Comparison of ENCODE assay signal across 7 cellular contexts in the genomic region with DNA sequence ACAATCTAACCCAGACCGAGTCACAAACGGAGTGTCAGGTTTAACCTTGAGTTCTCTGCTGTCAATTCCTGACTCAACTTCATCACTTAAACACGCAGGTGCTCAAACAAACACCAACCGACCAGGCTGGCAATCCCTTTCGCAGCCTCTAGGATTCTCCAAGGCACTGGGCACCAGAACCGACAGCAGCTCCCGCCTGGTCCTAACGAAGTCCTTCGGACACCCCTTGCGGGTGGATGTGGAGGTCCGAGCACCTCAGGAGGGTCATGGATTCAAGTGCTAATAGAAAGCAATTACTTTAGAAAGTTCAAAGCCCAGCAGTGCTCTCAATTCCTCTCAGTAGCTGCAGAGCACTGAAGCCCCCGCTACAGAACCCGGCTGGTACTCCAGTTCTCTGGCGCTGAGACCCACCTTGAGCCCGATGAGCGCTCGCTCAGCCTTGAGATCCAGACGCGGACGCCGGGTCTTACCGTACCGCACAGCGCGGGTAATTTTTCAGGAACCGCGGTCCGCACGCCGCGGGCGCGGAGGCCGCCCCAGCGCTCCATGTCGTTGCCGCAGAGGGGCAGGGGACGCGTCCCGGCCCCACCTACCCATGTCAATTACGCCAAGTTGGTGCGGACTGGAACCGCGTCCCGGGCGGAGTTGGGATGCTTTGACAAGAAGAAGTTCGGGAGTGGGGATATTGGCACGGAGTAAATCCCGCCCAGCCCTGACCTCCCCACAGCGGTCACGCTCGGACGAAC.
DNase-seq lines count a peak whose midpoint lies in the region; ATAC-seq and TF ChIP-seq lines count a peak whose summit lies in the region.

No MANE protein-coding gene starts in this region.

- peak; percentile 21 for ATAC-seq in HG02943 (IDR thresholded peaks at IDR 0.05; ENCODE audit: low read depth, unreplicated experiment)

- no peaks in the 10 kb centered on the region for H3K27me3 ChIP-seq in layer of hippocampus (ENCODE audit: control insufficient read depth, insufficient read depth, low read length)

- DNase-seq in GM13976 (ENCODE audit: low spot score) (peak; percentile 40), NCI-H2227 (lab: John Stamatoyannopoulos, UW; ENCODE audit: unreplicated experiment) (peak; percentile 57)
- DNase-seq in activated CD4-positive, alpha-beta T cell treated with anti-CD3 and anti-CD28 coated beads for 1 hour = peak; percentile 19
- DNase-seq in stimulated activated CD4-positive, alpha-beta T cell treated with anti-CD3 and anti-CD28 coated beads, Interleukin-4, amount 100 ng/mL, for 24 hours = peak; percentile 62

- in situ Hi-C loops in GM13976 (cut with MboI; ENCODE audit: low sequenced_read_pairs, unreplicated experiment) = no loop called here

- no peak for TF ChIP-seq CTCF in GM13976 (IDR thresholded peaks at IDR 0.05; ENCODE audit: borderline replicate concordance, control extremely low read depth, extremely low read depth, insufficient read depth, missing control alignments)

- peak overlapping the region; percentile 78 for H3K27ac ChIP-seq in cingulate gyrus (ENCODE audit: low read depth, low read length)
- H3K27ac ChIP-seq in layer of hippocampus (ENCODE audit: low read depth, low read length) = peak overlapping the region; percentile 81

Comparison
In these comparisons a context has a peak if more than half of its experiments do, and no peak if none do; other contexts are left out.
1. Peak in every context shown above with its lines: DNase-seq, ATAC-seq and H3K27ac ChIP-seq.